Comparison of ENCODE assay signal across 11 cellular contexts in the genomic region with DNA sequence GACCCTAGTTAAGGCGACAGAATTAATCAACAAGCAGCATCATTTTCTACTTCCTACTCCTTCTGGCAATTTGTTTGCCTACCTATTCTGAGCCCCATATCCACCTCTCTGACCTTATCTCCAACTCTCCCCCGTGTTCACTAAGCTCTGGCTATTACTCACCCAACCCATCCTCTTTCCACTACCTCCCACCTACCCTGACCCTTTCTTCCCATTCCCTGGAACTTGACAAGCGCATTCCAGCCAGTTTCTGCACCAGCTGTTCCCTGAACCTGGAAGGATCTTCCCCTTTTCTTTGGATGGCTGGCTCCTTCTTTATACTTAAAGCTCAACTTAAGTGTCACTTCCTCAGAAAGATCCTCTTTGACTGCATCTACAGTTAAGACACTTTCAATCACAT. TPM values are rescaled to one million over a fixed set of nuclear protein-coding genes. Genes with fewer than 3 reads are reported as not detected.
DNase-seq lines count a peak whose midpoint lies in the region; ATAC-seq and TF ChIP-seq lines count a peak whose summit lies in the region.
"Had no signal": no experiment of that assay in that cellular context is flagged by ENCODE, and none has a peak within 500 bp of the region (broad histone marks: within the 10 kb centered on the region; RNA-seq: fewer than 3 reads in every experiment).

No MANE protein-coding gene starts in this region.

- TF ChIP-seq POLR2A in breast epithelium (IDR thresholded peaks at IDR 0.05) (no peak), vagina (IDR thresholded peaks at IDR 0.05) (no peak)

- H3K36me3 Mint-ChIP-seq in stimulated activated naive CD8-positive, alpha-beta T cell treated with anti-CD3 and anti-CD28 coated beads, Interleukin-15, Interleukin-2, amounts not matched to agents 100 ng/mL and 50 ng/mL, for 24 hours (ENCODE audit: low read depth): peaks cover 52% of the 10 kb centered on the region
- H3K36me3 Mint-ChIP-seq: naive B cell had no signal

- no peaks in the 10 kb centered on the region for H3K36me3 ChIP-seq in breast epithelium
- H3K36me3 ChIP-seq in mesendoderm (ENCODE audit: control insufficient read depth, insufficient read depth, low read length): no peaks in the 10 kb centered on the region
- H3K36me3 ChIP-seq in vagina: peaks cover 0 to 11% of the 10 kb centered on the region in 2 donors

- H2BK5ac ChIP-seq in mesendoderm (ENCODE audit: low read length): no peak overlapping the region

- DNase-seq in stimulated activated naive CD8-positive, alpha-beta T cell treated with anti-CD3 and anti-CD28 coated beads, Interleukin-15, Interleukin-2, amounts not matched to agents 100 U/mL and 50 U/mL, for 24 hours: no peak
- DNase-seq in breast epithelium (ENCODE audit: low spot score in 2 of 2) (no peak), mesendoderm (peak; percentile 54), vagina (ENCODE audit: extremely low spot score in 2 of 2) (no peak), HEK293T (ENCODE audit: extremely low spot score) (no peak), dorsolateral prefrontal cortex (no peak)
- DNase-seq: activated T-cell treated with anti-CD3 and anti-CD28 coated beads, Interleukin-2, amount 50 U/mL, for 1 hour; naive B cell had no signal

- H3K23ac ChIP-seq in mesendoderm (ENCODE audit: low read length): peak overlapping the region; percentile 29

- no peak for TF ChIP-seq CTCF in breast epithelium (IDR thresholded peaks at IDR 0.05)
- TF ChIP-seq CTCF in vagina (IDR thresholded peaks at IDR 0.05): no peak
- no peak for TF ChIP-seq CTCF in dorsolateral prefrontal cortex (IDR thresholded peaks at IDR 0.05 in 54 of 56, conservative IDR thresholded peaks at IDR 0.05 in 2 of 56; ENCODE audit: low read depth in 1 of 56, partially characterized antibody in 56 of 56)

- peak overlapping the region; percentile 18 for H3K9ac ChIP-seq in mesendoderm (ENCODE audit: low read length)

- H3K9me3 ChIP-seq in breast epithelium (no peaks in the 10 kb centered on the region), vagina (no peaks in the 10 kb centered on the region)
- H3K9me3 ChIP-seq: HAP-1 had no signal

- H3K27me3 Mint-ChIP-seq in stimulated activated naive CD8-positive, alpha-beta T cell treated with anti-CD3 and anti-CD28 coated beads, Interleukin-15, Interleukin-2, amounts not matched to agents 100 ng/mL and 50 ng/mL, for 24 hours: no peaks in the 10 kb centered on the region
- H3K27me3 Mint-ChIP-seq: naive B cell had no signal

- H3K4me2 ChIP-seq in mesendoderm (ENCODE audit: low read length): no peak overlapping the region

- H2AK5ac ChIP-seq in mesendoderm (ENCODE audit: low read length): no peak overlapping the region

- ATAC-seq in stimulated activated naive CD8-positive, alpha-beta T cell treated with anti-CD3 and anti-CD28 coated beads, Interleukin-15, Interleukin-2, amounts not matched to agents 100 U/mL and 50 U/mL, for 24 hours: no peak
- no peak for ATAC-seq in HG02840 (IDR thresholded peaks at IDR 0.05; ENCODE audit: low FRiP score, unreplicated experiment)

- H2BK120ac ChIP-seq in mesendoderm (ENCODE audit: low read depth, low read length): no peak overlapping the region

- no peak overlapping the region for H4K5ac ChIP-seq in mesendoderm (ENCODE audit: low read length)

- peaks cover 41% of the 10 kb centered on the region for H3K79me2 ChIP-seq in mesendoderm (ENCODE audit: control insufficient read depth, insufficient read depth, low read length)

- H3K4me3 Mint-ChIP-seq in stimulated activated naive CD8-positive, alpha-beta T cell treated with anti-CD3 and anti-CD28 coated beads, Interleukin-15, Interleukin-2, amounts not matched to agents 100 ng/mL and 50 ng/mL, for 24 hours: peak overlapping the region; percentile 91

- H3K9me3 Mint-ChIP-seq in stimulated activated naive CD8-positive, alpha-beta T cell treated with anti-CD3 and anti-CD28 coated beads, Interleukin-15, Interleukin-2, amounts not matched to agents 100 ng/mL and 50 ng/mL, for 24 hours: no peaks in the 10 kb centered on the region
- H3K9me3 Mint-ChIP-seq: naive B cell had no signal

- intact Hi-C loops in breast epithelium (cut with DNase I; ENCODE audit: low total_unique reads) (loop anchor here (5.0 kb wide), 1 partner anchor 1736 kb away; no protein-coding TSS in a partner anchor), vagina (cut with DNase I) (no loop called here), dorsolateral prefrontal cortex (cut with DNase I) (no loop called here)

- peak overlapping the region; percentile 33 to 98 for H3K27ac ChIP-seq in breast epithelium
- no peak overlapping the region for H3K27ac ChIP-seq in mesendoderm (ENCODE audit: low read depth, low read length)
- peak overlapping the region; percentile 37 for H3K27ac ChIP-seq in vagina
- peak overlapping the region in 24 of 59 donors; percentile 16 to 99 (median 94) for H3K27ac ChIP-seq in dorsolateral prefrontal cortex

- H3K18ac ChIP-seq in mesendoderm (ENCODE audit: low read length): no peak overlapping the region

- peaks cover 24% of the 10 kb centered on the region for H3K79me1 ChIP-seq in mesendoderm (ENCODE audit: low read length)

- H3K27ac Mint-ChIP-seq in stimulated activated naive CD8-positive, alpha-beta T cell treated with anti-CD3 and anti-CD28 coated beads, Interleukin-15, Interleukin-2, amounts not matched to agents 100 ng/mL and 50 ng/mL, for 24 hours: no peak overlapping the region

- H3K4me1 ChIP-seq in breast epithelium: peaks cover 0 to 15% of the 10 kb centered on the region in 2 donors
- H3K4me1 ChIP-seq in mesendoderm (ENCODE audit: control insufficient read depth, low read depth, low read length): peaks cover 2% of the 10 kb centered on the region
- H3K4me1 ChIP-seq in vagina: peaks cover 45% of the 10 kb centered on the region

- H2BK15ac ChIP-seq in mesendoderm (replicated peaks; ENCODE audit: low read depth): no peak overlapping the region

- no CpG with 5 or more reads among the region's 3 CpGs for WGBS in mesendoderm (ENCODE audit: extremely low coverage, insufficient coverage, low lambda C conversion rate)

- no peak overlapping the region for H4K8ac ChIP-seq in mesendoderm (ENCODE audit: low read depth, low read length)

- H3K27me3 ChIP-seq in breast epithelium: no peaks in the 10 kb centered on the region
- no peaks in the 10 kb centered on the region for H3K27me3 ChIP-seq in mesendoderm (ENCODE audit: insufficient read depth, low read length, poor library complexity)
- no peaks in the 10 kb centered on the region for H3K27me3 ChIP-seq in vagina
- no peaks in the 10 kb centered on the region for H3K27me3 ChIP-seq in dorsolateral prefrontal cortex

- H3K4me3 ChIP-seq in breast epithelium: peak overlapping the region in 1 of 3 donors; percentile 78
- no peak overlapping the region for H3K4me3 ChIP-seq in mesendoderm (ENCODE audit: low read length)
- no peak overlapping the region for H3K4me3 ChIP-seq in vagina
- peak overlapping the region in 10 of 59 donors; percentile 71 to 98 (median 92) for H3K4me3 ChIP-seq in dorsolateral prefrontal cortex
- H3K4me3 ChIP-seq: HAP-1 had no signal

- CTCF ChIA-PET in HEK293T (lab: Yijun Ruan, JAX): no interaction called here

- POLR2A ChIA-PET in HEK293T (lab: Yijun Ruan, JAX): no interaction called here

- peaks cover 49% of the 10 kb centered on the region for H3K4me1 Mint-ChIP-seq in stimulated activated naive CD8-positive, alpha-beta T cell treated with anti-CD3 and anti-CD28 coated beads, Interleukin-15, Interleukin-2, amounts not matched to agents 100 ng/mL and 50 ng/mL, for 24 hours (ENCODE audit: low read depth)

- H3K56ac ChIP-seq in mesendoderm (ENCODE audit: low read length): no peak overlapping the region

- no peak overlapping the region for H3K4ac ChIP-seq in mesendoderm (ENCODE audit: low read depth, low read length)

TF ChIP-seq in HEK293T, 16 proteins besides CTCF, POLR2A, EP300 and RAD21:
- TF ChIP-seq SP1 (IDR thresholded peaks at IDR 0.05): no peak
- TF ChIP-seq LEF1 (IDR thresholded peaks at IDR 0.05; ENCODE audit: borderline replicate concordance): no peak
- TF ChIP-seq FOXA1 (IDR thresholded peaks at IDR 0.05): no peak
- no peak for TF ChIP-seq CTBP1 (IDR thresholded peaks at IDR 0.05; ENCODE audit: borderline replicate concordance)
- no peak for TF ChIP-seq ELF4 (IDR thresholded peaks at IDR 0.05)
- TF ChIP-seq, protein P1, sequence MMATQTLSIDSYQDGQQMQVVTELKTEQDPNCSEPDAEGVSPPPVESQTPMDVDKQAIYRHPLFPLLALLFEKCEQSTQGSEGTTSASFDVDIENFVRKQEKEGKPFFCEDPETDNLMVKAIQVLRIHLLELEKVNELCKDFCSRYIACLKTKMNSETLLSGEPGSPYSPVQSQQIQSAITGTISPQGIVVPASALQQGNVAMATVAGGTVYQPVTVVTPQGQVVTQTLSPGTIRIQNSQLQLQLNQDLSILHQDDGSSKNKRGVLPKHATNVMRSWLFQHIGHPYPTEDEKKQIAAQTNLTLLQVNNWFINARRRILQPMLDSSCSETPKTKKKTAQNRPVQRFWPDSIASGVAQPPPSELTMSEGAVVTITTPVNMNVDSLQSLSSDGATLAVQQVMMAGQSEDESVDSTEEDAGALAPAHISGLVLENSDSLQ (IDR thresholded peaks at IDR 0.05): no peak
- no peak for TF ChIP-seq TARDBP (IDR thresholded peaks at IDR 0.05)
- TF ChIP-seq ARNT (IDR thresholded peaks at IDR 0.05): no peak
- TF ChIP-seq L3MBTL2 (conservative IDR thresholded peaks at IDR 0.05): no peak
- TF ChIP-seq ZNF384 (IDR thresholded peaks at IDR 0.05): no peak
- no peak for TF ChIP-seq BHLHE40 (IDR thresholded peaks at IDR 0.05; ENCODE audit: borderline replicate concordance)
- TF ChIP-seq FOXK2 (IDR thresholded peaks at IDR 0.05): no peak
- TF ChIP-seq SUZ12 (IDR thresholded peaks at IDR 0.05): no peak
- TF ChIP-seq NFRKB (IDR thresholded peaks at IDR 0.05): no peak
- TF ChIP-seq FOXM1 (IDR thresholded peaks at IDR 0.05; ENCODE audit: borderline replicate concordance): no peak
TF ChIP-seq in HEK293T: peak in this region for 0.

RNA-seq across cellular contexts. Expression of a gene that starts 2.3 kb away (rescaled TPM):
- total RNA-seq in breast epithelium: 10 to 100 TPM; 22.7 to 43.8 (median 26.2) TPM
- polyA plus RNA-seq in mesendoderm (2013, experiment 1 of 2): 5.1 TPM
- polyA plus RNA-seq in mesendoderm (2013, experiment 2 of 2): 5.4 TPM
- total RNA-seq in vagina: 19.2 TPM
- total RNA-seq in dorsolateral prefrontal cortex: 10 to 100 TPM in 119 of 120 experiments, 1 to 10 TPM in 1; 9.7 to 23.3 (median 14.8) TPM

RNA-seq across cellular contexts. Expression of a gene that starts 2.7 kb away (rescaled TPM):
- total RNA-seq in breast epithelium (10 to 100 TPM; 42.6 to 54.6 (median 50.9) TPM), vagina (23.6 TPM), dorsolateral prefrontal cortex (10 to 100 TPM; 15.4 to 38.4 (median 24.8) TPM)
- polyA plus RNA-seq in mesendoderm (2013, experiment 1 of 2): 11.7 TPM
- polyA plus RNA-seq in mesendoderm (2013, experiment 2 of 2): 11.3 TPM
